ENCODE assay signal across 16 cellular contexts in genomic region chr4:41670530-41670929, GRCh38.
A peak's percentile ranks its signal among the peaks of the same experiment; 100 is the strongest.
DNase-seq lines count a peak whose midpoint lies in the region; ATAC-seq lines count a peak whose summit lies in the region.
"Had no signal": no experiment of that assay in that cellular context is flagged by ENCODE, and none has a peak within 500 bp of the region (broad histone marks: within the 10 kb centered on the region; RNA-seq: fewer than 3 reads in every experiment).

No MANE protein-coding gene starts in this region.

- peak; percentile 9 for DNase-seq in DMS 273 (lab: John Stamatoyannopoulos, UW; ENCODE audit: unreplicated experiment)
- DNase-seq in DMS 273 treated with DMSO at 0.1 percent for 48 hours (lab: John Stamatoyannopoulos, UW), result no peak
- DNase-seq in DMS53 treated with DMSO at 0.1 percent for 48 hours (lab: John Stamatoyannopoulos, UW; ENCODE audit: unreplicated experiment), result peak; percentile 23
- peak; percentile 35 for DNase-seq in NCI-H2171 treated with DMSO at 0.1 percent for 48 hours (lab: John Stamatoyannopoulos, UW)
- peak; percentile 90 for DNase-seq in left lobe of liver (ENCODE audit: low spot score)
- DNase-seq in inferior parietal cortex (ENCODE audit: extremely low spot score), result no peak
- DNase-seq: activated CD4-positive, alpha-beta T cell treated with anti-CD3 and anti-CD28 coated beads for 36 hours; activated T-cell treated with anti-CD3 and anti-CD28 coated beads, Interleukin-2, amount 50 U/mL, for 72 hours; GM23248; immature natural killer cell; IMR-90; NCI-H1436 treated with DMSO at 0.1 percent for 48 hours; NCI-H69; stimulated activated CD4-positive, alpha-beta T cell treated with anti-CD3 and anti-CD28 coated beads, Interleukin-4, amount 100 ng/mL, for 4 hours had no signal

- ATAC-seq in left lobe of liver (peak; percentile 91), GM21528 (IDR thresholded peaks at IDR 0.05; ENCODE audit: low FRiP score, unreplicated experiment) (no peak), GM18498 (IDR thresholded peaks at IDR 0.05; ENCODE audit: unreplicated experiment) (no peak)
- ATAC-seq: activated CD4-positive, alpha-beta T cell treated with anti-CD3 and anti-CD28 coated beads for 36 hours; activated T-cell treated with anti-CD3 and anti-CD28 coated beads, Interleukin-2, amount 50 U/mL, for 72 hours had no signal

Comparison
In these comparisons a context has a peak if more than half of its experiments do, and no peak if none do; other contexts are left out.
1. DNase-seq: peak in DMS 273 (single experiment), DMS53 treated with DMSO at 0.1 percent for 48 hours (single experiment), NCI-H2171 treated with DMSO at 0.1 percent for 48 hours (single experiment) and left lobe of liver (single experiment); none in DMS 273 treated with DMSO at 0.1 percent for 48 hours (single experiment) and inferior parietal cortex (single experiment).